In the genomic region with DNA sequence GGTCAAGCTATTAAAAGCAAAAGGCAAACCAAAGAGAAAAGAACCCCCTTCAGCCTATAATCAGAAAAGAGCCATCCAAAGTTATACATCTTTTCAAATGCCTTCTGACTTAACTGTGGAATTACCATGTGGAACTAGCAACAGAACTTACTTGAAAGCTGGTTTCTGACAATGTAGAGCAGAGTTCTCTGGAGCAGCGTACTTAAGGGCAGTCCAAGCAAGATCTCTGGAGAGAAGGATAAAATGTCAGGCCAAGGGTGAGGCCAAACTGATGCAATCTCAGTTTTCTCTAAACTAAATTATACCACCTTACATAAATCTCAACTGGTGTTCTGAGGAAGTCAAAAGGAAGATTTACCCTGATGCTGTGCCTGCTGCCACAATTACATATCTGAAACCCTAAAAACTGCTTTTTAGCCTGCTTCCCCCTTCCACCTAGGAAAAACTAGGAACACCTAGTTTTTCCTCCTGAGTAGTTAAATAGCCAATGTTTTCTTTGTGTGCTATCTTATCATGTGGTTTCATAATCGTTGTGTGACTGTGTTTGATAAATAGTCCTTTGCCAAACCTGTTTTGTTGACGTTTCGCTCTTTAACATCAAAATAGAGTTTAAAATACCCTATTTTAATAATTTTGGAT, we compare ENCODE assay signal across 13 cellular contexts. TPM values are rescaled to one million over a fixed set of nuclear protein-coding genes. Genes with fewer than 3 reads are reported as not detected.
DNase-seq lines count a peak whose midpoint lies in the region; ATAC-seq, FAIRE-seq and TF ChIP-seq lines count a peak whose summit lies in the region.
"Had no signal": no experiment of that assay in that cellular context is flagged by ENCODE, and none has a peak within 500 bp of the region (broad histone marks: within the 10 kb centered on the region; RNA-seq: fewer than 3 reads in every experiment).

No MANE protein-coding gene starts in this region.

- no peak for TF ChIP-seq POLR2A in transverse colon (IDR thresholded peaks at IDR 0.05)

- H3K4me1 Mint-ChIP-seq in activated T-cell treated with anti-CD3 and anti-CD28 coated beads, Interleukin-2, amount 50 U/mL, for 72 hours (ENCODE audit: low read depth): peaks cover 38% of the 10 kb centered on the region

- H3K27me3 Mint-ChIP-seq in activated T-cell treated with anti-CD3 and anti-CD28 coated beads, Interleukin-2, amount 50 U/mL, for 72 hours (ENCODE audit: low read depth): no peaks in the 10 kb centered on the region
- H3K27me3 Mint-ChIP-seq: naive thymus-derived CD4-positive, alpha-beta T cell had no signal

- no peak for TF ChIP-seq EP300 in transverse colon (IDR thresholded peaks at IDR 0.05; ENCODE audit: low read depth)

- WGBS in transverse colon (ENCODE audit: low coverage in 1 of 2), 2 donors: 42 to 44% methylated on average over 4 of the region's 4 CpGs

- H3K27ac ChIP-seq in transverse colon: peak overlapping the region in 3 of 4 donors; percentile 2 to 38 (median 18)

- H3K36me3 ChIP-seq in transverse colon: no peaks in the 10 kb centered on the region

- peak overlapping the region in 1 of 2 donors; percentile 67 for H3K4me3 Mint-ChIP-seq in activated T-cell treated with anti-CD3 and anti-CD28 coated beads, Interleukin-2, amount 50 U/mL, for 72 hours
- H3K4me3 Mint-ChIP-seq: naive thymus-derived CD4-positive, alpha-beta T cell had no signal

- peak overlapping the region; percentile 73 for H3K27ac Mint-ChIP-seq in activated T-cell treated with anti-CD3 and anti-CD28 coated beads, Interleukin-2, amount 50 U/mL, for 72 hours

- intact Hi-C loops in transverse colon (cut with DNase I; ENCODE audit: low total_unique reads): no loop called here

- H3K4me3 ChIP-seq in transverse colon: no peak overlapping the region

- peak; percentile 82 for FAIRE-seq in islet of Langerhans (lab: Jason Lieb, UNC)
- FAIRE-seq: A204.1 had no signal

- H3K27me3 ChIP-seq in transverse colon: no peaks in the 10 kb centered on the region

- in situ Hi-C loops in transverse colon (cut with MboI; ENCODE audit: low pct_ligation_motif_present in 1 of 4, low pct_unique_long_range_greater_than_20kb in 1 of 4, low sequenced_read_pairs in 3 of 4): no loop called here

- H3K9me3 Mint-ChIP-seq in activated T-cell treated with anti-CD3 and anti-CD28 coated beads, Interleukin-2, amount 50 U/mL, for 72 hours: no peaks in the 10 kb centered on the region

- DNase-seq in activated T-cell treated with anti-CD3 and anti-CD28 coated beads, Interleukin-2, amount 50 U/mL, for 72 hours: no peak
- no peak for DNase-seq in activated T-cell treated with anti-CD3 and anti-CD28 coated beads, Interleukin-2, amount 50 U/mL, for 1 hour
- DNase-seq in amniotic epithelial cell (ENCODE audit: low read depth): peak; percentile 56
- DNase-seq in transverse colon: no peak
- DNase-seq in activated naive CD4-positive, alpha-beta T cell treated with anti-CD3 and anti-CD28 coated beads, Interleukin-2, amount 50 U/mL, for 16 hours: no peak
- DNase-seq in NCI-H510A treated with DMSO at 0.1 percent for 48 hours (lab: John Stamatoyannopoulos, UW): no peak
- DNase-seq: anterior cingulate cortex; naive thymus-derived CD4-positive, alpha-beta T cell; NCI-H1436; stimulated activated CD4-positive, alpha-beta T cell treated with anti-CD3 and anti-CD28 coated beads, Interleukin-1b, Interleukin-23, amount 100 ng/mL, for 48 hours had no signal

- no peak for TF ChIP-seq CTCF in transverse colon (IDR thresholded peaks at IDR 0.05)

- no peak for ATAC-seq in activated T-cell treated with anti-CD3 and anti-CD28 coated beads, Interleukin-2, amount 50 U/mL, for 72 hours (replicated peaks in 1 of 2)
- ATAC-seq in GM21381 (IDR thresholded peaks at IDR 0.05; ENCODE audit: unreplicated experiment): no peak
- ATAC-seq: naive thymus-derived CD4-positive, alpha-beta T cell had no signal

- peaks cover 10 to 24% of the 10 kb centered on the region in 2 donors for H3K36me3 Mint-ChIP-seq in activated T-cell treated with anti-CD3 and anti-CD28 coated beads, Interleukin-2, amount 50 U/mL, for 72 hours (ENCODE audit: insufficient read depth in 2 of 2)

- H3K9me3 ChIP-seq in transverse colon: no peaks in the 10 kb centered on the region

- peaks cover 0 to 52% (median 24%) of the 10 kb centered on the region in 4 donors for H3K4me1 ChIP-seq in transverse colon

RNA-seq across cellular contexts. Expression of gene NCOA7, which starts 28.0 kb away (rescaled TPM):
- 10 to 100 TPM; 59.6 to 69.1 TPM for total RNA-seq in activated T-cell treated with anti-CD3 and anti-CD28 coated beads, Interleukin-2, amount 50 U/mL, for 72 hours
- 10 to 100 TPM; 16.7 to 28.3 (median 21.2) TPM for total RNA-seq in transverse colon
